ENCODE assay signal across 1 cellular context in genomic region chr14:101687756-101688546, GRCh38.
TF ChIP-seq lines count a peak whose summit lies in the region.

No MANE protein-coding gene starts in this region.

TF ChIP-seq in HepG2, 621 proteins besides CTCF, POLR2A, EP300 and RAD21 (continued from another document):
- TF ChIP-seq ZNF407 (CRISPR knock-in tag; IDR thresholded peaks at IDR 0.05; ENCODE audit: not compliant biosample characterization): no peak
- no peak for TF ChIP-seq SOX5 (CRISPR knock-in tag; IDR thresholded peaks at IDR 0.05; ENCODE audit: borderline replicate concordance)
- TF ChIP-seq SETDB1 (CRISPR knock-in tag; IDR thresholded peaks at IDR 0.05; ENCODE audit: borderline replicate concordance): no peak
